In genomic region chr9:90802534-90802933, GRCh38 we compare ENCODE assay signal across 1 cellular context.
TF ChIP-seq lines count a peak whose summit lies in the region.

No MANE protein-coding gene starts in this region.

TF ChIP-seq in SK-N-SH, 30 proteins besides CTCF, POLR2A, EP300 and RAD21 (continued from another document):
- TF ChIP-seq ZBTB33 (IDR thresholded peaks at IDR 0.05; ENCODE audit: borderline replicate concordance, low read depth) (no peak), NFIC (IDR thresholded peaks at IDR 0.05; ENCODE audit: borderline replicate concordance) (no peak)
TF ChIP-seq in SK-N-SH: peak in this region for 0.
